Comparison of ENCODE assay signal across 8 cellular contexts in the genomic region with DNA sequence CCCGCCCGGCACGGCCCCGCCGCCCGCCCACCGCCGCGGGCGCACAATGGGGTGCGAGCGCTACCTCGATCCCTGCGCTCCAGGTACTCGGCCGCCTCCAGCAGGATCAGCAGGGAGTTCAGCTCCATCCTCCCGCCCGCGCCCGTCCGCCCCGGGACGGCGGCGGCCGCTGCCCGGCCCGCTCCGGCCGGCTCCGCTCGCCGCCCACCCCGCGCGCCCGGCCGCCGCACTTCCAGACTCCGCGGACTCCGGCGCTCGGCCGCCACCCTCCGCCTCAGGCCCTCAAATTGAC. TPM values are rescaled to one million over a fixed set of nuclear protein-coding genes. Genes with fewer than 3 reads are reported as not detected.
DNase-seq lines count a peak whose midpoint lies in the region; ATAC-seq, FAIRE-seq and TF ChIP-seq lines count a peak whose summit lies in the region.

A gene with protein sequence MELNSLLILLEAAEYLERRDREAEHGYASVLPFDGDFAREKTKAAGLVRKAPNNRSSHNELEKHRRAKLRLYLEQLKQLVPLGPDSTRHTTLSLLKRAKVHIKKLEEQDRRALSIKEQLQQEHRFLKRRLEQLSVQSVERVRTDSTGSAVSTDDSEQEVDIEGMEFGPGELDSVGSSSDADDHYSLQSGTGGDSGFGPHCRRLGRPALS (minus strand): TSS at position 257 of the 292 bp plus-strand sequence. CDS start 129 bp downstream, at position 128.

- H3K4me3 Mint-ChIP-seq in H9, result peak within 1 kb of the TSS; percentile 65 to 79

- H3K9ac ChIP-seq in H9 (ENCODE audit: extremely low read depth, insufficient read length, low read length), result peak within 1 kb of the TSS; percentile 17

- no peak within 1 kb of the TSS for H2BK5ac ChIP-seq in H9 (ENCODE audit: insufficient read length, low read length)

- H2BK12ac ChIP-seq in H9 (ENCODE audit: insufficient read length, low read depth, low read length), result no peak within 1 kb of the TSS

- no peaks in the 10 kb centered on the region for H3K79me2 ChIP-seq in H9 (ENCODE audit: insufficient read depth, low read length)

- no peak within 1 kb of the TSS for H4K5ac ChIP-seq in H9 (ENCODE audit: insufficient read length, low read depth, low read length)

- H3K4me3 ChIP-seq in WI38 (ENCODE audit: low read depth, low read length) (peak within 1 kb of the TSS; percentile 84), prostate gland (peak within 1 kb of the TSS; percentile 88 to 93)

- H3K27ac Mint-ChIP-seq in H9, result no peak within 1 kb of the TSS

- H2BK120ac ChIP-seq in H9 (ENCODE audit: low read depth, low read length, poor library complexity, severe bottlenecking), result no peak within 1 kb of the TSS

- H4K8ac ChIP-seq in H9 (replicated peaks; ENCODE audit: insufficient read length, low read depth, low read length), result no peak within 1 kb of the TSS

- no peak within 1 kb of the TSS for H3K23ac ChIP-seq in H9 (ENCODE audit: insufficient read length, low read depth, low read length)

- H2AK5ac ChIP-seq in H9 (ENCODE audit: insufficient read length, low read length), result no peak within 1 kb of the TSS

- H3K23me2 ChIP-seq in H9 (ENCODE audit: insufficient read length, low read depth, low read length, poor library complexity, severe bottlenecking), result peaks cover 9% of the 10 kb centered on the region

- no peaks in the 10 kb centered on the region for H3K9me3 Mint-ChIP-seq in H9

- no peak for ATAC-seq in Right ventricle myocardium inferior

- H3K4me2 ChIP-seq in H9 (ENCODE audit: insufficient read depth, insufficient read length, low read length), result peak within 1 kb of the TSS; percentile 70

- H3K36me3 ChIP-seq in prostate gland, result peaks cover 0 to 4% of the 10 kb centered on the region in 2 donors

- peaks cover 0 to 2% (median 0%) of the 10 kb centered on the region in 3 experiments; a peak in 1 of 7 replicates for H3K36me3 Mint-ChIP-seq in H9 (ENCODE audit: insufficient read depth in 1 of 3, low read depth in 3 of 3)

- H3K4me1 Mint-ChIP-seq in H9, result peaks cover 11 to 13% of the 10 kb centered on the region in 2 experiments

- H3K4ac ChIP-seq in H9 (ENCODE audit: low read depth, low read length), result no peak within 1 kb of the TSS

- no peak within 1 kb of the TSS; the same call in 1 of the 2 replicates for H2BK15ac ChIP-seq in H9 (ENCODE audit: low read depth, low read length)

- no CpG with 5 or more reads among the region's 46 CpGs for whole genome bisulfite sequencing in H9 (ENCODE audit: extremely low coverage, insufficient read length, low lambda C conversion rate)
- WGBS in prostate gland, result under 1% methylated on average over 30 of the region's 46 CpGs

- H3T11ph ChIP-seq in H9 (ENCODE audit: low read length), result no peak within 1 kb of the TSS

- peak within 1 kb of the TSS; percentile 71 for H3K18ac ChIP-seq in H9 (ENCODE audit: insufficient read length, low read depth, low read length)

- H4K91ac ChIP-seq in H9 (ENCODE audit: insufficient read length, low read depth, low read length), result no peak within 1 kb of the TSS

- H3K4me1 ChIP-seq in H9 (ENCODE audit: insufficient read depth, low read length) (peaks cover 2% of the 10 kb centered on the region; the same call in 1 of the 2 replicates), prostate gland (replicated peaks) (peaks cover 39% of the 10 kb centered on the region)

- no peak within 1 kb of the TSS for H2BK20ac ChIP-seq in H9 (ENCODE audit: low read depth, low read length, poor library complexity, severe bottlenecking)

- H3K27ac ChIP-seq in H9 (ENCODE audit: insufficient read length, low read depth, low read length) (no peak within 1 kb of the TSS), prostate gland (peak within 1 kb of the TSS; percentile 92 to 94)

- no peaks in the 10 kb centered on the region for H3K79me1 ChIP-seq in H9 (ENCODE audit: insufficient read depth, low read depth, low read length, poor library complexity, severe bottlenecking)

- no peak for TF ChIP-seq CTCF in H9 (conservative IDR thresholded peaks at IDR 0.05)
- no peak for TF ChIP-seq CTCF in WI38 (IDR thresholded peaks at IDR 0.05; ENCODE audit: low read depth, low read length)
- TF ChIP-seq CTCF in prostate gland (IDR thresholded peaks at IDR 0.05), result no peak

- no peaks in the 10 kb centered on the region for H3K27me3 Mint-ChIP-seq in H9 (ENCODE audit: low read depth)

- H4K20me1 ChIP-seq in H9 (ENCODE audit: control insufficient read depth, insufficient read depth, insufficient read length), result peaks cover 2% of the 10 kb centered on the region

- H3K27me3 ChIP-seq in H9 (ENCODE audit: insufficient read depth, low read length), result no peaks in the 10 kb centered on the region
- H3K27me3 ChIP-seq in prostate gland (replicated peaks; ENCODE audit: insufficient read depth), result no peaks in the 10 kb centered on the region

- H3K14ac ChIP-seq in H9 (ENCODE audit: insufficient read depth, low read length), result peak within 1 kb of the TSS; percentile 28

- H3K9me3 ChIP-seq in H9 (ENCODE audit: control insufficient read depth, low read depth, low read length), result no peaks in the 10 kb centered on the region
- H3K9me3 ChIP-seq in prostate gland, result no peaks in the 10 kb centered on the region

- intact Hi-C loops in Right ventricle myocardium inferior (cut with DNase I), result loop anchor here (1.0 to 10.0 kb wide), 3 partner anchors 157 to 496 kb away; a partner anchor contains a TSS
- intact Hi-C loops in prostate gland (cut with DNase I), result loop anchor here (10.0 kb wide), 3 partner anchors 153 to 673 kb away; a partner anchor contains a TSS

- no peak within 1 kb of the TSS for H2AFZ ChIP-seq in H9 (ENCODE audit: low read length)

- no peak for FAIRE-seq in urothelium cell line (lab: Jason Lieb, UNC)

- no peak for TF ChIP-seq POLR2A in prostate gland (IDR thresholded peaks at IDR 0.05)

- no peak for DNase-seq in A172 (ENCODE audit: low spot score)
- no peak for DNase-seq in H9
- DNase-seq in Right ventricle myocardium inferior (ENCODE audit: missing footprints), result no peak
- no peak for DNase-seq in prostate gland (ENCODE audit: low spot score)
- DNase-seq in NCI-H1417 treated with DMSO at 0.1 percent for 48 hours (lab: John Stamatoyannopoulos, UW), result no peak
- no peak for DNase-seq in middle frontal gyrus (ENCODE audit: extremely low spot score, low spot score)
- DNase-seq in urothelium cell line (ENCODE audit: low spot score), result no peak

- H3K56ac ChIP-seq in H9 (ENCODE audit: insufficient read length, low read depth, low read length), result no peak within 1 kb of the TSS

RNA-seq across cellular contexts. Expression of the gene that starts here (rescaled TPM):
- 14.6 and 18.4 TPM in 2 replicates for total RNA-seq in A172 (2014; rRNA removed; shearing (Covaris generic))
- 24.1 and 25.4 TPM in 2 replicates for total RNA-seq in H9 (2021)
- total RNA-seq in Right ventricle myocardium inferior, result 36.0 TPM
- 10 to 100 TPM; 63.4 to 81.1 TPM for total RNA-seq in prostate gland
